Comparison of ENCODE assay signal across 8 cellular contexts in the genomic region with DNA sequence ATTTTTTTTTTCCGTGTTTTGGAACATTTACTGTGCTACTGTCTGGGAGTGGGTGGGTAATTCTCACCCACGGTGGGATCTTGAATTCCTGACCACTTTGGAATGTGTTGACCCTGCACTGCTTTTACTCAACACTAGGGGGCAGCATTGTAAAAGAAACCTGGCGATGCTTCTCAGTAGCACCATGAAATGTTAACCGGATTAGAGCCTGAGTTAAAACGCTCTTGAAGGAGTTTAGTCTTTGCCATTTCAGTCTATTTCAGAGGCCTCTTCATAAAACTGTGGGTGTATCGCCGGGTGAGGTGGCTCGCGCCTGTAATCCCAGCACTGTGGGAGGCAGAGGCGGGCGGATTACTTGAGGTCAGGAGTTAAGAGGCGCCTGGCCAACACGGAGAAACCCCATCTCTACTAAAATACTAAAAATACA.
DNase-seq lines count a peak whose midpoint lies in the region; ATAC-seq, FAIRE-seq and TF ChIP-seq lines count a peak whose summit lies in the region.

No MANE protein-coding gene starts in this region.

- intact Hi-C loops in heart left ventricle (cut with DNase I): loop anchor here in 9 of 10 donors (1.0 to 10.0 kb wide), 7 partner anchors 113 to 495 kb away; partner anchors contain the start of gene PRND (in 3 of the 9)

- WGBS in heart left ventricle, 4 donors: 31 to 34% (median 32%) methylated on average over 13 of the region's 13 CpGs

- H3F3A ChIP-seq in SU-DHL-6 (ENCODE audit: insufficient read depth): no peaks in the 10 kb centered on the region

- ATAC-seq in heart left ventricle (peak; percentile 69 to 78 (median 76)), HG02763 (IDR thresholded peaks at IDR 0.05; ENCODE audit: unreplicated experiment) (no peak)

- H3K79me2 ChIP-seq in SU-DHL-6 (ENCODE audit: insufficient read depth, low read length): no peaks in the 10 kb centered on the region

- no peaks in the 10 kb centered on the region for H3K9me3 ChIP-seq in SU-DHL-6 (ENCODE audit: insufficient read depth, low read length)
- no peaks in the 10 kb centered on the region for H3K9me3 ChIP-seq in heart left ventricle

- FAIRE-seq in GM12891 (lab: Jason Lieb, UNC): peak; percentile 83

- peak overlapping the region; percentile 23; the same call in 1 of the 2 replicates for H3K9ac ChIP-seq in SU-DHL-6 (ENCODE audit: low read length)

- H3K27me3 ChIP-seq in SU-DHL-6 (ENCODE audit: low read length) (no peaks in the 10 kb centered on the region), heart left ventricle (peaks cover 0 to 12% (median 0%) of the 10 kb centered on the region in 9 donors)

- no peaks in the 10 kb centered on the region for H3K9me2 ChIP-seq in SU-DHL-6 (replicated peaks; ENCODE audit: insufficient read depth, low read length)

- no peaks in the 10 kb centered on the region for H3K36me3 ChIP-seq in SU-DHL-6 (ENCODE audit: low read length)
- no peaks in the 10 kb centered on the region for H3K36me3 ChIP-seq in heart left ventricle

- H3K27ac ChIP-seq in SU-DHL-6 (ENCODE audit: low read depth, low read length) (no peak overlapping the region), heart left ventricle (no peak overlapping the region)

- H4K20me1 ChIP-seq in SU-DHL-6 (ENCODE audit: low read depth, low read length): no peaks in the 10 kb centered on the region

- peak overlapping the region; percentile 43 for H3K4me2 ChIP-seq in SU-DHL-6 (ENCODE audit: low read depth, low read length, poor library complexity, severe bottlenecking)

- no peak overlapping the region for H3K4me3 ChIP-seq in SU-DHL-6 (ENCODE audit: insufficient read depth, low read length, poor library complexity, severe bottlenecking)
- H3K4me3 ChIP-seq in heart left ventricle: no peak overlapping the region

- TF ChIP-seq POLR2A in GM12891 (IDR thresholded peaks at IDR 0.05; ENCODE audit: low read depth, low read length) (no peak), heart left ventricle (IDR thresholded peaks at IDR 0.05) (no peak)

- TF ChIP-seq CTCF in SU-DHL-6 (IDR thresholded peaks at IDR 0.05; ENCODE audit: insufficient read depth, low read length, poor library complexity, severe bottlenecking) (peak; percentile 88), heart left ventricle (IDR thresholded peaks at IDR 0.05) (peak; percentile 88 to 98 (median 94))

- peak overlapping the region; percentile 54 for H2AFZ ChIP-seq in SU-DHL-6 (ENCODE audit: low read depth, low read length, severe bottlenecking)

- DNase-seq in 8988T: peak; percentile 42
- DNase-seq in GM12891 (ENCODE audit: insufficient read length, low spot score): peak; percentile 25
- DNase-seq in MV-4-11 (lab: John Stamatoyannopoulos, UW): peak; percentile 84
- peak; percentile 19 for DNase-seq in activated naive CD8-positive, alpha-beta T cell treated with anti-CD3 and anti-CD28 coated beads, Interleukin-2, amount 50 U/mL, for 16 hours (ENCODE audit: low read depth, low spot score)
- DNase-seq in heart left ventricle: peak in 3 of 5 donors; percentile 39 to 44 (median 41)
- peak; percentile 20 for DNase-seq in pulmonary artery endothelial cell (ENCODE audit: low read depth, low spot score)

- H3K4me1 ChIP-seq in heart left ventricle: peaks cover 0 to 7% (median 0%) of the 10 kb centered on the region in 12 donors

TF ChIP-seq in GM12891, 5 proteins besides CTCF, POLR2A, EP300 and RAD21:
- TF ChIP-seq SPI1 (IDR thresholded peaks at IDR 0.05; ENCODE audit: low read depth, low read length) (no peak), PAX5 (IDR thresholded peaks at IDR 0.05; ENCODE audit: insufficient read depth, low read length, severe bottlenecking) (no peak), TAF1 (IDR thresholded peaks at IDR 0.05; ENCODE audit: low read depth, low read length) (no peak), POLR2AphosphoS5 (IDR thresholded peaks at IDR 0.05; ENCODE audit: low read depth, low read length) (no peak)

Comparison
In these comparisons a context has a peak if more than half of its experiments do, and no peak if none do; other contexts are left out.
1. DNase-seq: peak in every context shown above with its lines; median percentile 84 in MV-4-11; 42 in 8988T; 41 in heart left ventricle; 25 in GM12891; 20 in pulmonary artery endothelial cell; 19 in activated naive CD8-positive, alpha-beta T cell treated with anti-CD3 and anti-CD28 coated beads, Interleukin-2, amount 50 U/mL, for 16 hours.